ENCODE assay signal across 16 cellular contexts in the genomic region with DNA sequence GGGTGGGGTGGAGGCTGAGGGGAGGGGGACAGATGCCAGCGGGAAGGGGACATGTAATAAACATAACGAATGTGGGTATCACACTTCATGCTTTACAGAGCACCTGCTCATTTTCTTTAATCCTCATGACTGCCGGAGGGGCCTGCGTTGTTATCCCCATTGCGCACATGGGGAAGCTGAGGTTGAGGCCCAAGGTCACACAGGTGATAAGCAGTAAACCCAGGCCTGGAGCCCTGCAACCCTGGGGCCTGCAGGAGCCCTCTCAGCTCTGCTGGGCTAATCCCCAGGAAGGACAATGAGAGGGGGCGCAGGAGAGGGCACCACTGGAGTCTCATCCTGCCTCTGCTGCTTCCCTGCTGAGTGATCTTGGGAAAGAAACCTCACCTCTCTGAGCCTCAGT.
DNase-seq lines count a peak whose midpoint lies in the region; ATAC-seq, FAIRE-seq and TF ChIP-seq lines count a peak whose summit lies in the region.
"Had no signal": no experiment of that assay in that cellular context is flagged by ENCODE, and none has a peak within 500 bp of the region (broad histone marks: within the 10 kb centered on the region; RNA-seq: fewer than 3 reads in every experiment).

No MANE protein-coding gene starts in this region.

- H2AFZ ChIP-seq in OCI-LY7 (ENCODE audit: low read length), result no peak overlapping the region
- H2AFZ ChIP-seq in K562 (ENCODE audit: low read depth, low read length), result no peak overlapping the region
- H2AFZ ChIP-seq in osteoblast (ENCODE audit: low read length), result no peak overlapping the region

- no peaks in the 10 kb centered on the region for H3K9me1 ChIP-seq in K562 (ENCODE audit: control insufficient read depth, insufficient read depth, low read length)

- intact Hi-C loops in OCI-LY7 (cut with micrococcal nuclease; ENCODE audit: unreplicated experiment), result no loop called here
- intact Hi-C loops in K562 (cut with micrococcal nuclease), result no loop called here

- H3K36me3 ChIP-seq in DOHH2 (ENCODE audit: control insufficient read depth, low read length), result peaks cover 63% of the 10 kb centered on the region
- no peaks in the 10 kb centered on the region for H3K36me3 ChIP-seq in OCI-LY7 (ENCODE audit: insufficient read depth, low read length)
- H3K36me3 ChIP-seq in K562 (ENCODE audit: control insufficient read depth, insufficient read depth, low read length), result no peaks in the 10 kb centered on the region
- no peaks in the 10 kb centered on the region for H3K36me3 ChIP-seq in osteoblast (ENCODE audit: insufficient read depth, low read length)

- in situ Hi-C loops in K562 (cut with MboI), result no loop called here

- whole genome bisulfite sequencing in K562 (ENCODE audit: insufficient coverage, low coverage, missing lambda C conversion rate), result 3% methylated on average over 4 of the region's 6 CpGs

- H3K9me2 ChIP-seq in DOHH2 (replicated peaks; ENCODE audit: control insufficient read depth, low read length) (no peaks in the 10 kb centered on the region), OCI-LY7 (ENCODE audit: insufficient read depth, low read length) (no peaks in the 10 kb centered on the region)

- H3K27ac ChIP-seq in DOHH2 (ENCODE audit: low read depth, low read length) (peak overlapping the region; percentile 100), OCI-LY7 (ENCODE audit: low read depth, low read length, poor library complexity, severe bottlenecking) (no peak overlapping the region), K562 (ENCODE audit: extremely low read depth, low read depth, low read length) (no peak overlapping the region), osteoblast (ENCODE audit: low read depth, low read length) (no peak overlapping the region)
- H3K27ac ChIP-seq: C4-2B had no signal

- POLR2A ChIA-PET in OCI-LY7 (lab: Charles Lee) (no interaction called here), K562 (lab: Yijun Ruan, JAX) (no interaction called here)

- DNase-seq in OCI-LY7 (ENCODE audit: low spot score), result no peak
- no peak for DNase-seq in K562 (ENCODE audit: extremely low read depth in 1 of 4, low spot score in 3 of 4)
- peak; percentile 26 for DNase-seq in osteoblast (ENCODE audit: insufficient read length, low spot score, missing footprints)
- no peak for DNase-seq in stimulated activated naive CD8-positive, alpha-beta T cell treated with anti-CD3 and anti-CD28 coated beads, Interleukin-15, Interleukin-2, amounts not matched to agents 100 U/mL and 50 U/mL, for 24 hours
- DNase-seq in SW480 (ENCODE audit: low spot score), result no peak
- DNase-seq in C1 segment of cervical spinal cord (lab: John Stamatoyannopoulos, UW), result no peak
- DNase-seq: ACHN; CD8-positive, alpha-beta T cell; DND-41; GF-D8; KBM-7 had no signal

- peaks cover 74% of the 10 kb centered on the region for H3K79me2 ChIP-seq in DOHH2 (ENCODE audit: control insufficient read depth, low read length)
- no peaks in the 10 kb centered on the region for H3K79me2 ChIP-seq in OCI-LY7 (ENCODE audit: insufficient read depth, low read depth, low read length)
- H3K79me2 ChIP-seq in K562 (ENCODE audit: control insufficient read depth, insufficient read depth, low read length), result no peaks in the 10 kb centered on the region
- H3K79me2 ChIP-seq in osteoblast (ENCODE audit: insufficient read depth, low read length), result no peaks in the 10 kb centered on the region

- H3K4me3 ChIP-seq in DOHH2 (ENCODE audit: low read length), result no peak overlapping the region
- H3K4me3 ChIP-seq in OCI-LY7 (ENCODE audit: low read depth, low read length, poor library complexity, severe bottlenecking), result no peak overlapping the region
- no peak overlapping the region for H3K4me3 ChIP-seq in K562
- H3K4me3 ChIP-seq in osteoblast (ENCODE audit: insufficient read depth, low read length), result no peak overlapping the region

- H4K20me1 ChIP-seq in DOHH2 (ENCODE audit: control insufficient read depth, insufficient read depth, low read depth, low read length) (no peaks in the 10 kb centered on the region), OCI-LY7 (ENCODE audit: insufficient read depth, low read length) (no peaks in the 10 kb centered on the region), K562 (replicated peaks; ENCODE audit: control insufficient read depth, insufficient read depth, low read length) (peaks cover 6% of the 10 kb centered on the region; the same call in 1 of the 2 replicates), osteoblast (ENCODE audit: insufficient read depth, low read length) (no peaks in the 10 kb centered on the region)

- ATAC-seq in K562, result no peak
- ATAC-seq in stimulated activated naive CD8-positive, alpha-beta T cell treated with anti-CD3 and anti-CD28 coated beads, Interleukin-15, Interleukin-2, amounts not matched to agents 100 U/mL and 50 U/mL, for 24 hours, result no peak
- ATAC-seq: CD8-positive, alpha-beta T cell; HCT116 had no signal

- H3K27me3 ChIP-seq in DOHH2 (ENCODE audit: control insufficient read depth, low read length), result no peaks in the 10 kb centered on the region
- peaks cover 16 to 39% of the 10 kb centered on the region in 2 experiments; a peak in 4 of 5 replicates for H3K27me3 ChIP-seq in K562 (ENCODE audit: control insufficient read depth in 2 of 2, insufficient read depth in 2 of 2, low read length in 2 of 2)
- H3K27me3 ChIP-seq in osteoblast (ENCODE audit: insufficient read depth, low read length), result peaks cover 14% of the 10 kb centered on the region

- no peak for FAIRE-seq in K562 (lab: Jason Lieb, UNC)
- FAIRE-seq: D721Med, GM19239 had no signal

- H3K9me3 ChIP-seq in DOHH2 (ENCODE audit: control insufficient read depth, insufficient read depth, low read length), result no peaks in the 10 kb centered on the region
- H3K9me3 ChIP-seq in OCI-LY7 (ENCODE audit: low read length), result no peaks in the 10 kb centered on the region
- no peaks in the 10 kb centered on the region for H3K9me3 ChIP-seq in K562 (replicated peaks; ENCODE audit: control insufficient read depth, insufficient read depth, low read depth, low read length)
- no peaks in the 10 kb centered on the region for H3K9me3 ChIP-seq in osteoblast (ENCODE audit: low read depth, low read length)

- TF ChIP-seq RAD21 in K562 (CRISPR knock-in tag; conservative IDR thresholded peaks at IDR 0.05 in 1 of 2, IDR thresholded peaks at IDR 0.05 in 1 of 2), result no peak

- H3K4me2 ChIP-seq in DOHH2 (ENCODE audit: low read length), result peak overlapping the region; percentile 57
- peak overlapping the region; percentile 11; the same call in 1 of the 2 replicates for H3K4me2 ChIP-seq in OCI-LY7 (ENCODE audit: low read length)
- no peak overlapping the region for H3K4me2 ChIP-seq in K562 (ENCODE audit: insufficient read depth, low read length)
- no peak overlapping the region for H3K4me2 ChIP-seq in osteoblast (ENCODE audit: insufficient read depth, low read length)

- TF ChIP-seq CTCF in DOHH2 (IDR thresholded peaks at IDR 0.05; ENCODE audit: low read depth, low read length, poor library complexity, severe bottlenecking), result peak; percentile 12
- TF ChIP-seq CTCF in OCI-LY7 (conservative IDR thresholded peaks at IDR 0.05; ENCODE audit: low read length), result no peak
- no peak for TF ChIP-seq CTCF in K562 (IDR thresholded peaks at IDR 0.05 in 2 of 3, conservative IDR thresholded peaks at IDR 0.05 in 1 of 3; ENCODE audit: insufficient read depth in 2 of 3, low read depth in 1 of 3, low read length in 3 of 3)
- TF ChIP-seq CTCF in osteoblast (IDR thresholded peaks at IDR 0.05; ENCODE audit: extremely low read depth, low read depth, low read length), result no peak

- BruUV-seq in OCI-LY7 (replicated peaks; lab: Mats Ljungman, UMichigan) (no TSS peak), K562 (replicated peaks; lab: Mats Ljungman, UMichigan) (no TSS peak)

- peaks cover 88% of the 10 kb centered on the region for H3K4me1 ChIP-seq in DOHH2 (ENCODE audit: control insufficient read depth, low read length)
- peaks cover 65% of the 10 kb centered on the region for H3K4me1 ChIP-seq in OCI-LY7 (ENCODE audit: insufficient read depth, low read length, poor library complexity, severe bottlenecking)
- H3K4me1 ChIP-seq in K562 (replicated peaks in 1 of 2; ENCODE audit: control insufficient read depth in 2 of 2, insufficient read depth in 2 of 2, low read length in 2 of 2), result no peaks in the 10 kb centered on the region; a peak in 1 of 5 replicates
- H3K4me1 ChIP-seq in osteoblast (ENCODE audit: insufficient read depth, low read length), result no peaks in the 10 kb centered on the region

- no peak for TF ChIP-seq EP300 in K562 (IDR thresholded peaks at IDR 0.05; ENCODE audit: low read length)

- H3K9ac ChIP-seq in K562 (ENCODE audit: insufficient read depth in 1 of 2, low read depth in 2 of 2, low read length in 2 of 2), result no peak overlapping the region

- TF ChIP-seq POLR2A in K562 (conservative IDR thresholded peaks at IDR 0.05), result no peak

- CTCF ChIA-PET in OCI-LY7 (lab: Charles Lee; ENCODE audit: unreplicated experiment), result interaction anchor here (0.5 kb wide), 1 partner anchor 38 kb away, joined by 3 read pairs; no protein-coding TSS in a partner anchor
- CTCF ChIA-PET in K562 (lab: Yijun Ruan, JAX; ENCODE audit: low intra/inter-chr PET ratio), result no interaction called here

- H3F3A ChIP-seq in DOHH2 (ENCODE audit: control insufficient read depth, insufficient read depth), result peaks cover 24% of the 10 kb centered on the region

TF ChIP-seq in K562, 482 proteins besides CTCF, POLR2A, EP300 and RAD21:
- no peak for TF ChIP-seq DDX20 (tag; IDR thresholded peaks at IDR 0.05; ENCODE audit: low read depth)
- peak; percentile 59; the same call in 1 of the 2 replicates for TF ChIP-seq ESRRA (IDR thresholded peaks at IDR 0.05; ENCODE audit: borderline replicate concordance, low read depth)

Comparison
In these comparisons a context has a peak if more than half of its experiments do, and no peak if none do; other contexts are left out.
1. H3K4me2 ChIP-seq: peak in DOHH2 (single experiment) and OCI-LY7 (single experiment); none in K562 (single experiment) and osteoblast (single experiment).